Comparison of ENCODE assay signal across 8 cellular contexts in the genomic region with DNA sequence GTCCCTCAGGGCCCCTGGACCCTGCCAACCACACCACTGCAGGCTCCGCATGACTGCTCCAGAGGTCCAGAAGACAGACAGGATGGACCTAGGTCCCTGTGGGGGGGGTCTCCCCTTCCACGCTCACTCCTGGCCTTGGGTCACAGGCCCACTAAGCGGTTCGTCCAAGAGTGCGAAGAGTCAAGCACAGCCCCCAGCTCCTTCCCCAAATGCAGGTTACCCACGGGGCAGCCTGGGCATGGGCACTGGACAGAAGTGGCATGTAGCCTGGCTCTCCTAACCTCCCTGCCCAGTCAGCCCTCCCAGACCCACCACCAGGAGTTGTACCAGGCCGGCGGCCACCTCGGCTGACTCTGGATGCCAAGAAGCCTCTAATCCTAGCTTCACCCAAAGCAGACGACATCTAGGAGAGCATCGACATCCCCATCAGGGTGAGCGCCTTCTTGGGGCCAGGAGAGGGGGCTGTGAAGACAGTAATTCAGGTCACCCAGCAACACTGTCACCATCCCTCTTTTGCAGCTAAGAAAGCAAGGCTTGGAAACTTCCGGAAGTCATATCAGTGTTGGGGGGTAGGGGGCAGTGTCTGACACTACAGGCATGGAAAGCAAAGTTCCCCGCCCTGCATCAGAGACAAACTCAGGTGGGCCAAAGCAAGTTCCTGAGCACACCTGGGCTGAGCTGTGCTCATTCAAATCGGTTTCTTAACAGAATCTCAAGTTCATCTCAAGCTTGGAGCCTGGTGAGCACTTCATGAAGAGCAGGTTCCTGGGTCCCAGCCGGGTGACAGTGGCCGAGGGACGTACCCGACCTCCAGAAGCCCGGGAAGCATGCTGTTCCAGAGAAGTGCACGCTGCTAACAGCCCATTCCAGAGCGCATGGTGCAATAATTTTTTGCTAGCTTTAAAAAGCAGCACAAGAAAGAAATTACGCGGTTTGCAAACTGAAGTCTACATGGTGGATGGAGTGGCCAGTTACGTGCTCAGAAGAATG.
A peak's percentile ranks its signal among the peaks of the same experiment; 100 is the strongest.
DNase-seq lines count a peak whose midpoint lies in the region; ATAC-seq and TF ChIP-seq lines count a peak whose summit lies in the region.

No MANE protein-coding gene starts in this region.

- no peak overlapping the region for H3K4me3 Mint-ChIP-seq in activated T-cell treated with anti-CD3 and anti-CD28 coated beads, Interleukin-2, amount 50 U/mL, for 4 hours

- peak; percentile 20 for TF ChIP-seq CTCF in AG04450 (IDR thresholded peaks at IDR 0.05; ENCODE audit: low read depth, low read length)

- DNase-seq in AG04450 (ENCODE audit: low read depth, low spot score) (no peak), islet precursor cell (peak; percentile 73), SKM-1 (lab: John Stamatoyannopoulos, UW; ENCODE audit: unreplicated experiment) (no peak), C1 segment of cervical spinal cord (lab: John Stamatoyannopoulos, UW) (no peak), globus pallidus (ENCODE audit: low spot score) (no peak)
- peak; percentile 60 for DNase-seq in activated T-cell treated with anti-CD3 and anti-CD28 coated beads, Interleukin-2, amount 50 U/mL, for 4 hours

- ATAC-seq in activated T-cell treated with anti-CD3 and anti-CD28 coated beads, Interleukin-2, amount 50 U/mL, for 4 hours = peak; percentile 11 to 23
- ATAC-seq in GM18511 (IDR thresholded peaks at IDR 0.05; ENCODE audit: unreplicated experiment) = no peak

- POLR2A ChIA-PET in AG04450 (lab: Yijun Ruan, JAX) = interaction anchor here (1.1 kb wide), 1 partner anchor 28 kb away, joined by 3 read pairs; no protein-coding TSS in a partner anchor

- H3K9me3 Mint-ChIP-seq in activated T-cell treated with anti-CD3 and anti-CD28 coated beads, Interleukin-2, amount 50 U/mL, for 4 hours = no peaks in the 10 kb centered on the region

- H3K27me3 ChIP-seq in AG04450 (ENCODE audit: control insufficient read depth, insufficient read depth, low read length) = peaks cover 3% of the 10 kb centered on the region

- no peak overlapping the region for H3K4me3 ChIP-seq in AG04450 (ENCODE audit: low read depth, low read length)

- peak; percentile 37 for TF ChIP-seq RAD21 in Ishikawa (IDR thresholded peaks at IDR 0.05; ENCODE audit: low read depth)

- H3K36me3 Mint-ChIP-seq in activated T-cell treated with anti-CD3 and anti-CD28 coated beads, Interleukin-2, amount 50 U/mL, for 4 hours (ENCODE audit: insufficient read depth) = peaks cover 28% of the 10 kb centered on the region

- no peaks in the 10 kb centered on the region for H3K27me3 Mint-ChIP-seq in activated T-cell treated with anti-CD3 and anti-CD28 coated beads, Interleukin-2, amount 50 U/mL, for 4 hours (ENCODE audit: low read depth)

- TF ChIP-seq EP300 in Ishikawa (IDR thresholded peaks at IDR 0.05; ENCODE audit: borderline replicate concordance) = no peak

- no peaks in the 10 kb centered on the region; the same call in 1 of the 2 replicates for H3K9me3 ChIP-seq in AG04450 (ENCODE audit: control insufficient read depth, insufficient read depth, low read length)

- CTCF ChIA-PET in AG04450 (lab: Charles Lee) = interaction anchor here (1.1 to 1.2 kb wide), 2 partner anchors 11 to 120 kb away, joined by 3 to 5 read pairs; no protein-coding TSS in a partner anchor

- no peak overlapping the region for H3K27ac ChIP-seq in AG04450 (ENCODE audit: low read depth, low read length)

- peaks cover 96% of the 10 kb centered on the region for H3K4me1 Mint-ChIP-seq in activated T-cell treated with anti-CD3 and anti-CD28 coated beads, Interleukin-2, amount 50 U/mL, for 4 hours (ENCODE audit: low read depth)

TF ChIP-seq in Ishikawa, 13 proteins besides CTCF, POLR2A, EP300 and RAD21:
- TF ChIP-seq TCF12 (IDR thresholded peaks at IDR 0.05; ENCODE audit: low read depth) (no peak), CREB1 (IDR thresholded peaks at IDR 0.05; ENCODE audit: low read depth) (no peak), CEBPB (IDR thresholded peaks at IDR 0.05) (no peak), FOXM1 (IDR thresholded peaks at IDR 0.05; ENCODE audit: borderline replicate concordance, low read depth) (no peak), ZBTB7A (IDR thresholded peaks at IDR 0.05; ENCODE audit: low read depth) (no peak), EGR1 (IDR thresholded peaks at IDR 0.05) (no peak), NFIC (IDR thresholded peaks at IDR 0.05) (no peak)
- TF ChIP-seq, protein P1, sequence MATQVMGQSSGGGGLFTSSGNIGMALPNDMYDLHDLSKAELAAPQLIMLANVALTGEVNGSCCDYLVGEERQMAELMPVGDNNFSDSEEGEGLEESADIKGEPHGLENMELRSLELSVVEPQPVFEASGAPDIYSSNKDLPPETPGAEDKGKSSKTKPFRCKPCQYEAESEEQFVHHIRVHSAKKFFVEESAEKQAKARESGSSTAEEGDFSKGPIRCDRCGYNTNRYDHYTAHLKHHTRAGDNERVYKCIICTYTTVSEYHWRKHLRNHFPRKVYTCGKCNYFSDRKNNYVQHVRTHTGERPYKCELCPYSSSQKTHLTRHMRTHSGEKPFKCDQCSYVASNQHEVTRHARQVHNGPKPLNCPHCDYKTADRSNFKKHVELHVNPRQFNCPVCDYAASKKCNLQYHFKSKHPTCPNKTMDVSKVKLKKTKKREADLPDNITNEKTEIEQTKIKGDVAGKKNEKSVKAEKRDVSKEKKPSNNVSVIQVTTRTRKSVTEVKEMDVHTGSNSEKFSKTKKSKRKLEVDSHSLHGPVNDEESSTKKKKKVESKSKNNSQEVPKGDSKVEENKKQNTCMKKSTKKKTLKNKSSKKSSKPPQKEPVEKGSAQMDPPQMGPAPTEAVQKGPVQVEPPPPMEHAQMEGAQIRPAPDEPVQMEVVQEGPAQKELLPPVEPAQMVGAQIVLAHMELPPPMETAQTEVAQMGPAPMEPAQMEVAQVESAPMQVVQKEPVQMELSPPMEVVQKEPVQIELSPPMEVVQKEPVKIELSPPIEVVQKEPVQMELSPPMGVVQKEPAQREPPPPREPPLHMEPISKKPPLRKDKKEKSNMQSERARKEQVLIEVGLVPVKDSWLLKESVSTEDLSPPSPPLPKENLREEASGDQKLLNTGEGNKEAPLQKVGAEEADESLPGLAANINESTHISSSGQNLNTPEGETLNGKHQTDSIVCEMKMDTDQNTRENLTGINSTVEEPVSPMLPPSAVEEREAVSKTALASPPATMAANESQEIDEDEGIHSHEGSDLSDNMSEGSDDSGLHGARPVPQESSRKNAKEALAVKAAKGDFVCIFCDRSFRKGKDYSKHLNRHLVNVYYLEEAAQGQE (IDR thresholded peaks at IDR 0.05; ENCODE audit: low read depth) = no peak
- TF ChIP-seq, protein P2, sequence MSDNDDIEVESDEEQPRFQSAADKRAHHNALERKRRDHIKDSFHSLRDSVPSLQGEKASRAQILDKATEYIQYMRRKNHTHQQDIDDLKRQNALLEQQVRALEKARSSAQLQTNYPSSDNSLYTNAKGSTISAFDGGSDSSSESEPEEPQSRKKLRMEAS (IDR thresholded peaks at IDR 0.05) = no peak
TF ChIP-seq in Ishikawa: peak in this region for 0.

Comparison
In these comparisons a context has a peak if more than half of its experiments do, and no peak if none do; other contexts are left out.
1. DNase-seq: peak in activated T-cell treated with anti-CD3 and anti-CD28 coated beads, Interleukin-2, amount 50 U/mL, for 4 hours (single experiment) and islet precursor cell (single experiment); none in AG04450 (single experiment), SKM-1 (single experiment), C1 segment of cervical spinal cord (0 of 14) and globus pallidus (single experiment).